ENCODE assay signal across 14 cellular contexts in the genomic region with DNA sequence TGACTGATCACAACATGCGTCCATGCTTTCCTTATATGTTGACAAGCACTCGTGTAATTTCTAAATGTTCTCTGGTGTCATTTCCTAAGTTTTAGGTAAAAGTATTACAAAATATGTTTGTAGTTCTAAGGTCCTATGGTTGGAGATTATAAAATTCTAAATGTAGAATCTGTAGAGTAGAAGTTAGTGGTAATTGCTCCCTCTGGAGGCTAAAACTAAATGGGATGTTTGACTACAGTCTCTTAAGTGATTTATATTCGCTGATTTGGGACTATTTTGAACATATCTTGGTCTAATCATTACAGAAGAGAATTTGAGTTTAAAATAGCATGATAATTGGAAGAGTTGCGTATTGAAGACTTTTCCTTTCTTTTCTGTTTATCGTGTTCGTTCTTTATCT.
DNase-seq lines count a peak whose midpoint lies in the region; ATAC-seq and TF ChIP-seq lines count a peak whose summit lies in the region.
"Had no signal": no experiment of that assay in that cellular context is flagged by ENCODE, and none has a peak within 500 bp of the region (broad histone marks: within the 10 kb centered on the region; RNA-seq: fewer than 3 reads in every experiment).

No MANE protein-coding gene starts in this region.

- ATAC-seq in HG02885 (IDR thresholded peaks at IDR 0.05; ENCODE audit: poor library complexity, unreplicated experiment), result no peak
- ATAC-seq: activated CD4-positive, alpha-beta T cell treated with anti-CD3 and anti-CD28 coated beads for 36 hours; activated T-cell treated with anti-CD3 and anti-CD28 coated beads, Interleukin-2, amount 50 U/mL, for 4 hours had no signal

- no peaks in the 10 kb centered on the region for H3K27me3 Mint-ChIP-seq in Caco-2 (ENCODE audit: insufficient read depth, unreplicated experiment)
- H3K27me3 Mint-ChIP-seq: activated CD4-positive, alpha-beta T cell treated with anti-CD3 and anti-CD28 coated beads for 36 hours had no signal

- H3K9me3 Mint-ChIP-seq in Caco-2 (ENCODE audit: unreplicated experiment), result peaks cover 10% of the 10 kb centered on the region

- H3K4me3 ChIP-seq in Caco-2 (ENCODE audit: low read depth, low read length) (no peak overlapping the region), choroid plexus epithelial cell (ENCODE audit: low read depth, low read length) (no peak overlapping the region), osteoblast (ENCODE audit: insufficient read depth, low read length) (no peak overlapping the region)
- no peak overlapping the region for H3K4me3 ChIP-seq in effector memory CD4-positive, alpha-beta T cell (ENCODE audit: insufficient read depth, low read depth, low read length, poor library complexity, severe bottlenecking)
- H3K4me3 ChIP-seq: sigmoid colon had no signal

- peaks cover 7% of the 10 kb centered on the region for H3K4me1 Mint-ChIP-seq in Caco-2 (ENCODE audit: low read depth, unreplicated experiment)

- H3K36me3 ChIP-seq in Caco-2 (ENCODE audit: control insufficient read depth, insufficient read depth, low read length) (no peaks in the 10 kb centered on the region), osteoblast (ENCODE audit: insufficient read depth, low read length) (peaks cover 4% of the 10 kb centered on the region)
- no peaks in the 10 kb centered on the region for H3K36me3 ChIP-seq in effector memory CD4-positive, alpha-beta T cell (ENCODE audit: control insufficient read depth, insufficient read depth, low read length)

- H4K20me1 ChIP-seq in osteoblast (ENCODE audit: insufficient read depth, low read length), result no peaks in the 10 kb centered on the region

- no peak overlapping the region for H3K4me3 Mint-ChIP-seq in Caco-2 (ENCODE audit: unreplicated experiment)
- H3K4me3 Mint-ChIP-seq: activated CD4-positive, alpha-beta T cell treated with anti-CD3 and anti-CD28 coated beads for 36 hours; activated T-cell treated with anti-CD3 and anti-CD28 coated beads, Interleukin-2, amount 50 U/mL, for 4 hours had no signal

- TF ChIP-seq CTCF in Caco-2 (IDR thresholded peaks at IDR 0.05; ENCODE audit: insufficient read depth in 1 of 2, low read depth in 1 of 2, low read length in 1 of 2, severe bottlenecking in 1 of 2, unreplicated experiment in 1 of 2) (peak; percentile 29 to 38), LNCAP (IDR thresholded peaks at IDR 0.05) (peak; percentile 44), choroid plexus epithelial cell (conservative IDR thresholded peaks at IDR 0.05; ENCODE audit: low read depth, low read length) (peak; percentile 48), osteoblast (IDR thresholded peaks at IDR 0.05; ENCODE audit: extremely low read depth, low read depth, low read length) (peak; percentile 50)

- peaks cover 10% of the 10 kb centered on the region for H3K79me2 ChIP-seq in osteoblast (ENCODE audit: insufficient read depth, low read length)

- no peak overlapping the region for H3K4me2 ChIP-seq in osteoblast (ENCODE audit: insufficient read depth, low read length)

- CTCF ChIA-PET in Caco-2 (lab: Charles Lee), result interaction anchor here (1.3 kb wide), 1 partner anchor 22 kb away, joined by 4 read pairs; no protein-coding TSS in a partner anchor

- H3K27ac ChIP-seq in osteoblast (ENCODE audit: low read depth, low read length), result no peak overlapping the region
- no peak overlapping the region for H3K27ac ChIP-seq in effector memory CD4-positive, alpha-beta T cell (ENCODE audit: insufficient read depth, low read length, poor library complexity, severe bottlenecking)
- H3K27ac ChIP-seq: sigmoid colon had no signal

- POLR2A ChIA-PET in Caco-2 (lab: Charles Lee), result no interaction called here

- H3K36me3 Mint-ChIP-seq in Caco-2 (ENCODE audit: insufficient read depth, unreplicated experiment), result peaks cover 30% of the 10 kb centered on the region

- intact Hi-C loops in Caco-2 (cut with micrococcal nuclease; ENCODE audit: unreplicated experiment), result no loop called here

- no TSS peak for BruUV-seq in Caco-2 (replicated peaks; lab: Mats Ljungman, UMichigan)

- no peaks in the 10 kb centered on the region for H3K9me3 ChIP-seq in Caco-2
- H3K9me3 ChIP-seq in osteoblast (ENCODE audit: low read depth, low read length), result no peaks in the 10 kb centered on the region
- no peaks in the 10 kb centered on the region for H3K9me3 ChIP-seq in effector memory CD4-positive, alpha-beta T cell (ENCODE audit: control insufficient read depth, low read length)
- H3K9me3 ChIP-seq: sigmoid colon had no signal

- H2AFZ ChIP-seq in osteoblast (ENCODE audit: low read length), result no peak overlapping the region

- H3K27me3 ChIP-seq in Caco-2 (replicated peaks; ENCODE audit: control insufficient read depth, insufficient read depth, low read length) (no peaks in the 10 kb centered on the region), osteoblast (ENCODE audit: insufficient read depth, low read length) (no peaks in the 10 kb centered on the region)
- H3K27me3 ChIP-seq in effector memory CD4-positive, alpha-beta T cell (replicated peaks; ENCODE audit: control insufficient read depth, insufficient read depth, low read length, poor library complexity, severe bottlenecking), result no peaks in the 10 kb centered on the region
- H3K27me3 ChIP-seq: sigmoid colon had no signal

- no peak for DNase-seq in Caco-2
- DNase-seq in choroid plexus epithelial cell (ENCODE audit: low read depth), result peak; percentile 57
- no peak for DNase-seq in osteoblast (ENCODE audit: insufficient read length, low spot score, missing footprints)
- no peak for DNase-seq in effector memory CD4-positive, alpha-beta T cell
- no peak for DNase-seq in activated effector memory CD4-positive, alpha-beta T cell treated with Interleukin-2 at 50 U/mL for 16 hours
- DNase-seq: activated CD4-positive, alpha-beta T cell treated with anti-CD3 and anti-CD28 coated beads for 36 hours; activated T-cell treated with anti-CD3 and anti-CD28 coated beads, Interleukin-2, amount 50 U/mL, for 4 hours; anterior cingulate cortex; Calu3; NCI-H1417 treated with DMSO at 0.1 percent for 48 hours; NCI-H774; sigmoid colon had no signal

- H3K4me1 ChIP-seq in Caco-2 (no peaks in the 10 kb centered on the region), osteoblast (ENCODE audit: insufficient read depth, low read length) (no peaks in the 10 kb centered on the region)
- H3K4me1 ChIP-seq in effector memory CD4-positive, alpha-beta T cell (ENCODE audit: control insufficient read depth, insufficient read depth, low read length, poor library complexity, severe bottlenecking), result no peaks in the 10 kb centered on the region
- H3K4me1 ChIP-seq: sigmoid colon had no signal

- H3K27ac Mint-ChIP-seq in Caco-2 (ENCODE audit: unreplicated experiment), result no peak overlapping the region
- H3K27ac Mint-ChIP-seq: activated CD4-positive, alpha-beta T cell treated with anti-CD3 and anti-CD28 coated beads for 36 hours had no signal
